12 cellular contexts compared by ENCODE assay signal in genomic region chrX:148670277-148670676, GRCh38.
"Had no signal": no experiment of that assay in that cellular context is flagged by ENCODE, and none has a peak within 500 bp of the region (broad histone marks: within the 10 kb centered on the region; RNA-seq: fewer than 3 reads in every experiment).

No MANE protein-coding gene starts in this region.

- H3K36me3 ChIP-seq: ascending aorta, esophagus muscularis mucosa, heart right ventricle, tibial nerve had no signal

- H3K4me1 ChIP-seq: ascending aorta, esophagus muscularis mucosa, foreskin keratinocyte, heart right ventricle, tibial nerve had no signal

- H3K27ac Mint-ChIP-seq: activated CD4-positive, alpha-beta memory T cell treated with anti-CD3 and anti-CD28 coated beads for 36 hours; activated naive CD8-positive, alpha-beta T cell treated with anti-CD3 and anti-CD28 coated beads, Interleukin-2, amount 50 U/mL, for 24 hours; activated T-cell treated with anti-CD3 and anti-CD28 coated beads, Interleukin-2, amount 50 U/mL, for 72 hours; naive thymus-derived CD4-positive, alpha-beta T cell had no signal

- H3K27me3 Mint-ChIP-seq: activated CD4-positive, alpha-beta memory T cell treated with anti-CD3 and anti-CD28 coated beads for 36 hours; activated naive CD8-positive, alpha-beta T cell treated with anti-CD3 and anti-CD28 coated beads, Interleukin-2, amount 50 U/mL, for 24 hours; naive thymus-derived CD4-positive, alpha-beta T cell had no signal

- H3K4me1 Mint-ChIP-seq: activated naive CD8-positive, alpha-beta T cell treated with anti-CD3 and anti-CD28 coated beads, Interleukin-2, amount 50 U/mL, for 24 hours; naive thymus-derived CD4-positive, alpha-beta T cell had no signal

- H3K27ac ChIP-seq: ascending aorta, esophagus muscularis mucosa, foreskin keratinocyte, heart right ventricle, skin epidermis, tibial nerve had no signal

- DNase-seq: activated CD4-positive, alpha-beta memory T cell treated with anti-CD3 and anti-CD28 coated beads for 36 hours; activated CD8-positive, alpha-beta memory T cell treated with anti-CD3 and anti-CD28 coated beads, Interleukin-2, amount 50 U/mL, for 4 hours; activated naive CD4-positive, alpha-beta T cell; activated naive CD8-positive, alpha-beta T cell treated with anti-CD3 and anti-CD28 coated beads, Interleukin-2, amount 50 U/mL, for 24 hours; activated T-cell treated with anti-CD3 and anti-CD28 coated beads, Interleukin-2, amount 50 U/mL, for 72 hours; foreskin keratinocyte; heart right ventricle; naive thymus-derived CD4-positive, alpha-beta T cell had no signal

- H3K4me3 Mint-ChIP-seq: activated CD4-positive, alpha-beta memory T cell treated with anti-CD3 and anti-CD28 coated beads for 36 hours; activated naive CD8-positive, alpha-beta T cell treated with anti-CD3 and anti-CD28 coated beads, Interleukin-2, amount 50 U/mL, for 24 hours; activated T-cell treated with anti-CD3 and anti-CD28 coated beads, Interleukin-2, amount 50 U/mL, for 72 hours; naive thymus-derived CD4-positive, alpha-beta T cell had no signal

- ATAC-seq: activated naive CD8-positive, alpha-beta T cell treated with anti-CD3 and anti-CD28 coated beads, Interleukin-2, amount 50 U/mL, for 24 hours; activated T-cell treated with anti-CD3 and anti-CD28 coated beads, Interleukin-2, amount 50 U/mL, for 72 hours; foreskin keratinocyte; heart right ventricle; naive thymus-derived CD4-positive, alpha-beta T cell had no signal

- H3K4me3 ChIP-seq: ascending aorta, esophagus muscularis mucosa, heart right ventricle, skin epidermis, tibial nerve had no signal

- H3K27me3 ChIP-seq: ascending aorta, esophagus muscularis mucosa, foreskin keratinocyte, heart right ventricle, tibial nerve had no signal
